In the genomic region with DNA sequence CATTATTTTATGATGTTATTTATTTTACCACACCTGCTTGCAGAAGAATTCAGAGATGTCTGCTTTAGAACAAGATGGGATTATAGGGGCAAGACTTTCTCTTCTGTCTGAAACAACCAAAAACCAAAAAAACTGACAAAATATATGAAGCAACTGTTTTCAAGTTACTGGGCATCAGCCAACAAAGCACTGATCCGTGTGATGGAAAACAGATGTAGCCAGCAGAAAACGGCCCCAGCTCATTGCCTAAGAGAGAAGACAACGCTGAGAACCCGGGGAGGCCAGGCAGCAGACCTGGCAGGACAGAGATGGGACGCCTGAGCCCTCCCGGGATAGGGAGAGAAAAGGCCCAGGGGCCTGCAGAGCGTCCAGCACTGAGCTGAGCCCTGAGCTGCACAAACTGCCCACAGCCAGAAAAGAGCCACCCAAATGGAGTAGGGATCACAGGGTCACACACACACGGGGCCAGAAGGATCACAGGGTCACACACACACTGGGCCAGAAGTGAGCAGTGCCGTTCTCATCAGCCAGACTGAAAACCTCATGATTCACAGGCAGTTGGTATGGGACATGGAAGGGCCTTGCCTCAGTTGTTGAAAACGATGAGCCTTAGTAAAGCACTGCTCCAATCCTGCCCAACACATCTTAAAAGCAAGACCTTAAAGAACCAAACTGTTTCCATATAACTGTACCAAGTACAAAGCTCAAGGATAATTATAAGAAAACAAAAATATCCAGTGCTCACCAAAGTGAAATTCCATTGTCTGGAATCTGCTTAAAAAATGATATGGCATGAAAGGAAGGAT, we compare ENCODE assay signal across 10 cellular contexts. TPM values are rescaled to one million over a fixed set of nuclear protein-coding genes. Genes with fewer than 3 reads are reported as not detected.
DNase-seq lines count a peak whose midpoint lies in the region; ATAC-seq and TF ChIP-seq lines count a peak whose summit lies in the region.
"Had no signal": no experiment of that assay in that cellular context is flagged by ENCODE, and none has a peak within 500 bp of the region (broad histone marks: within the 10 kb centered on the region; RNA-seq: fewer than 3 reads in every experiment).

No MANE protein-coding gene starts in this region.

- H3K9me3 ChIP-seq in thyroid gland (no peaks in the 10 kb centered on the region), T-helper 17 cell (ENCODE audit: control insufficient read depth, low read length, poor library complexity, severe bottlenecking) (no peaks in the 10 kb centered on the region)
- H3K9me3 ChIP-seq: pancreas had no signal

- no peaks in the 10 kb centered on the region for H3K4me1 Mint-ChIP-seq in T-helper 17 cell
- H3K4me1 Mint-ChIP-seq: stimulated activated memory B cell treated with anti-CD40 and anti-IgM and Interleukin-4, amounts not matched to agents 10 μg/mL and 1 μg/mL and 100 μg/mL, for 72 hours had no signal

- intact Hi-C loops in thyroid gland (cut with DNase I): no loop called here

- H3K36me3 ChIP-seq in thyroid gland: no peaks in the 10 kb centered on the region
- H3K36me3 ChIP-seq: pancreas had no signal

- peaks cover 19 to 43% of the 10 kb centered on the region in 2 donors for H3K4me1 ChIP-seq in thyroid gland

- ATAC-seq in left lobe of liver (no peak), T-helper 17 cell (no peak)
- ATAC-seq: stimulated activated memory B cell treated with anti-CD40 and anti-IgM and Interleukin-4, amounts not matched to agents 10 μg/mL and 1 μg/mL and 100 μg/mL, for 72 hours had no signal

- TF ChIP-seq CTCF in thyroid gland (IDR thresholded peaks at IDR 0.05): no peak

- DNase-seq in brain pericyte (ENCODE audit: low read depth, low spot score) (peak; percentile 75), left lobe of liver (ENCODE audit: low spot score) (peak; percentile 22), thyroid gland (no peak), UCSD-AML1 (lab: John Stamatoyannopoulos, UW; ENCODE audit: unreplicated experiment) (no peak), T-helper 17 cell (no peak)
- DNase-seq in activated CD4-positive, CD25-positive, alpha-beta regulatory T cell (lab: John Stamatoyannopoulos, UW): no peak
- DNase-seq: activated CD4-positive, alpha-beta T cell treated with anti-CD3 and anti-CD28 coated beads for 48 hours; pancreas had no signal

- no peak for TF ChIP-seq RAD21 in Ishikawa (IDR thresholded peaks at IDR 0.05; ENCODE audit: low read depth)

- no peak for TF ChIP-seq POLR2A in thyroid gland (IDR thresholded peaks at IDR 0.05)

- no peaks in the 10 kb centered on the region for H3K27me3 ChIP-seq in thyroid gland
- H3K27me3 ChIP-seq: pancreas had no signal

- no peak for TF ChIP-seq EP300 in Ishikawa (IDR thresholded peaks at IDR 0.05; ENCODE audit: borderline replicate concordance)

- WGBS in thyroid gland, 2 donors: 28 to 39% methylated on average over 10 of the region's 10 CpGs

- H3K4me3 Mint-ChIP-seq in T-helper 17 cell: no peak overlapping the region
- H3K4me3 Mint-ChIP-seq: stimulated activated memory B cell treated with anti-CD40 and anti-IgM and Interleukin-4, amounts not matched to agents 10 μg/mL and 1 μg/mL and 100 μg/mL, for 72 hours had no signal

- H3K27me3 Mint-ChIP-seq in T-helper 17 cell: peaks cover 12% of the 10 kb centered on the region
- H3K27me3 Mint-ChIP-seq: stimulated activated memory B cell treated with anti-CD40 and anti-IgM and Interleukin-4, amounts not matched to agents 10 μg/mL and 1 μg/mL and 100 μg/mL, for 72 hours had no signal

- no peak overlapping the region for H3K27ac Mint-ChIP-seq in T-helper 17 cell
- H3K27ac Mint-ChIP-seq: stimulated activated memory B cell treated with anti-CD40 and anti-IgM and Interleukin-4, amounts not matched to agents 10 μg/mL and 1 μg/mL and 100 μg/mL, for 72 hours had no signal

- H3K36me3 Mint-ChIP-seq in T-helper 17 cell (ENCODE audit: low read depth): no peaks in the 10 kb centered on the region
- H3K36me3 Mint-ChIP-seq: stimulated activated memory B cell treated with anti-CD40 and anti-IgM and Interleukin-4, amounts not matched to agents 10 μg/mL and 1 μg/mL and 100 μg/mL, for 72 hours had no signal

- peak overlapping the region in 2 of 3 donors; percentile 23 to 50 for H3K27ac ChIP-seq in thyroid gland
- H3K27ac ChIP-seq: pancreas had no signal

- no peak overlapping the region for H3K4me3 ChIP-seq in thyroid gland (replicated peaks in 1 of 3)
- H3K4me3 ChIP-seq: pancreas had no signal

TF ChIP-seq in Ishikawa, 13 proteins besides CTCF, POLR2A, EP300 and RAD21:
- peak; percentile 52; the same call in 1 of the 2 replicates for TF ChIP-seq TCF12 (IDR thresholded peaks at IDR 0.05; ENCODE audit: low read depth)
- TF ChIP-seq YY1 (IDR thresholded peaks at IDR 0.05; ENCODE audit: low read depth): no peak

RNA-seq across cellular contexts. Expression of gene PXDN, which starts 12.1 kb away (rescaled TPM):
- total RNA-seq in left lobe of liver (9.4 TPM), thyroid gland (10 to 100 TPM in 3 of 4 donors, 1 to 10 TPM in 1; 6.9 to 17.3 (median 13.6) TPM), T-helper 17 cell (not detected)

Comparison
In these comparisons a context has a peak if more than half of its experiments do, and no peak if none do; other contexts are left out.
1. DNase-seq: peak in brain pericyte (single experiment) and left lobe of liver (single experiment); none in thyroid gland (0 of 2), activated CD4-positive, CD25-positive, alpha-beta regulatory T cell (0 of 4), UCSD-AML1 (single experiment) and T-helper 17 cell (0 of 3).
2. RNA of gene PXDN, which starts 12.1 kb away (total RNA-seq): 6.9 to 17.3 TPM in thyroid gland and 9.4 TPM in left lobe of liver (single experiment); not detected in T-helper 17 cell; every median in the first group is over 4 times any median in the second.